2 cellular contexts compared by ENCODE assay signal in the genomic region with DNA sequence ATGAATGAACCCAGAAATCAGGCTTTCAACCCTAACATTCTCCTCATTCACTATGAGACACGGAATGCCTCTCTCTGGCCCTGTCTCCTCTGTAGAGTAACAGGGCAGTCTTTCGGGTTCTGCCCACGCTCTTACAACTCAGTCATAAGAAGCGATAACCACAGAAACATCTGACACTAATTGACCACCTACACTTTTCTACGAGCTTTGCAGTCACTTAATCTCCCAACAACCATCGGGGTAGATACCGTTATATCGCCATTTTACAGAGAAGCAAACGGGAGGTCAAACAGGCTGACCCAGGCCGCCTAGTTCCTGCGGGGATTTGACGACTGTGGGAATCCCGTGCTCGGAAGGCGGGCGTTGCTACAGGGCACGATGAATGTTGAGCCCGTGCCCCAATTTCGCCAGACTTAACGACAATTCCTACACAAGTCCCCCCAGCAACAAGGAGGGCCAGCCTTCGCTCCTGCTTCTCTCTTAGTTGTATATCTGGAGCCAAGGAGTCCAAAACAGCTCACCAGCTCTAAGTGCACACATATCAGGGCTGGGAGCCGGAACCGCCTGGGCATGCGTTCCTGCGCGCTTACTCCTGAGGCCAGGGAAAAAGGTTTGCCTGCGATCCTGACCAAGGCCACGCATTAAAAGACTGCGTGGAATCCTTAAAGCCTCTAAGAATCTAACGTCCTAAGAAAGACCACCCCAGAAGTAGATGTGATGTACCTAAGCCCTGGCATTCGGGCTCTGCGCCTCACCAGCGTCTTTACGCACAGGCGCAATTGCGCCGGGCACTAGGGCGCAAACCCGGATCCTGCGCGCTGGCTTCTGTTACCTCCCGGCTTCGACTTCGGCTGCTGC.
TF ChIP-seq lines count a peak whose summit lies in the region.

No MANE protein-coding gene starts in this region.

TF ChIP-seq in A549, 52 proteins besides CTCF, POLR2A, EP300 and RAD21:
- TF ChIP-seq HDAC2 (IDR thresholded peaks at IDR 0.05), result 0 out of 2 replicates have a peak, but pooled peaks have one; percentile 46
- TF ChIP-seq CBX8 (IDR thresholded peaks at IDR 0.05), result no peak
- TF ChIP-seq, protein P1, sequence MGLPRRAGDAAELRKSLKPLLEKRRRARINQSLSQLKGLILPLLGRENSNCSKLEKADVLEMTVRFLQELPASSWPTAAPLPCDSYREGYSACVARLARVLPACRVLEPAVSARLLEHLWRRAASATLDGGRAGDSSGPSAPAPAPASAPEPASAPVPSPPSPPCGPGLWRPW (IDR thresholded peaks at IDR 0.05), result no peak
- TF ChIP-seq ZNF302 (CRISPR knock-in tag; IDR thresholded peaks at IDR 0.05), result no peak
TF ChIP-seq in A549: peak in this region for 1.

TF ChIP-seq in WTC11, 78 proteins besides CTCF, POLR2A, EP300 and RAD21:
- TF ChIP-seq CREM (CRISPR knock-in tag; IDR thresholded peaks at IDR 0.05) (no peak), ZNF219 (CRISPR knock-in tag; IDR thresholded peaks at IDR 0.05; ENCODE audit: borderline replicate concordance) (no peak), SP1 (CRISPR knock-in tag; conservative IDR thresholded peaks at IDR 0.05) (no peak), MYBL2 (CRISPR knock-in tag; IDR thresholded peaks at IDR 0.05) (no peak), ZBTB21 (CRISPR knock-in tag; IDR thresholded peaks at IDR 0.05; ENCODE audit: borderline replicate concordance) (no peak), SMAD4 (CRISPR knock-in tag; IDR thresholded peaks at IDR 0.05) (no peak), NR3C1 (CRISPR knock-in tag; conservative IDR thresholded peaks at IDR 0.05; ENCODE audit: low read depth) (no peak), JAZF1 (CRISPR knock-in tag; IDR thresholded peaks at IDR 0.05) (no peak), RORB (CRISPR knock-in tag; IDR thresholded peaks at IDR 0.05) (no peak)
- TF ChIP-seq, protein P2, sequence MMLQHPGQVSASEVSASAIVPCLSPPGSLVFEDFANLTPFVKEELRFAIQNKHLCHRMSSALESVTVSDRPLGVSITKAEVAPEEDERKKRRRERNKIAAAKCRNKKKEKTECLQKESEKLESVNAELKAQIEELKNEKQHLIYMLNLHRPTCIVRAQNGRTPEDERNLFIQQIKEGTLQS (CRISPR knock-in tag; conservative IDR thresholded peaks at IDR 0.05), result no peak
- TF ChIP-seq, protein P3, sequence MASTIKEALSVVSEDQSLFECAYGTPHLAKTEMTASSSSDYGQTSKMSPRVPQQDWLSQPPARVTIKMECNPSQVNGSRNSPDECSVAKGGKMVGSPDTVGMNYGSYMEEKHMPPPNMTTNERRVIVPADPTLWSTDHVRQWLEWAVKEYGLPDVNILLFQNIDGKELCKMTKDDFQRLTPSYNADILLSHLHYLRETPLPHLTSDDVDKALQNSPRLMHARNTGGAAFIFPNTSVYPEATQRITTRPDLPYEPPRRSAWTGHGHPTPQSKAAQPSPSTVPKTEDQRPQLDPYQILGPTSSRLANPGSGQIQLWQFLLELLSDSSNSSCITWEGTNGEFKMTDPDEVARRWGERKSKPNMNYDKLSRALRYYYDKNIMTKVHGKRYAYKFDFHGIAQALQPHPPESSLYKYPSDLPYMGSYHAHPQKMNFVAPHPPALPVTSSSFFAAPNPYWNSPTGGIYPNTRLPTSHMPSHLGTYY (CRISPR knock-in tag; IDR thresholded peaks at IDR 0.05), result no peak
- TF ChIP-seq, protein P4, sequence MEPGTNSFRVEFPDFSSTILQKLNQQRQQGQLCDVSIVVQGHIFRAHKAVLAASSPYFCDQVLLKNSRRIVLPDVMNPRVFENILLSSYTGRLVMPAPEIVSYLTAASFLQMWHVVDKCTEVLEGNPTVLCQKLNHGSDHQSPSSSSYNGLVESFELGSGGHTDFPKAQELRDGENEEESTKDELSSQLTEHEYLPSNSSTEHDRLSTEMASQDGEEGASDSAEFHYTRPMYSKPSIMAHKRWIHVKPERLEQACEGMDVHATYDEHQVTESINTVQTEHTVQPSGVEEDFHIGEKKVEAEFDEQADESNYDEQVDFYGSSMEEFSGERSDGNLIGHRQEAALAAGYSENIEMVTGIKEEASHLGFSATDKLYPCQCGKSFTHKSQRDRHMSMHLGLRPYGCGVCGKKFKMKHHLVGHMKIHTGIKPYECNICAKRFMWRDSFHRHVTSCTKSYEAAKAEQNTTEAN (CRISPR knock-in tag; IDR thresholded peaks at IDR 0.05), result no peak
- TF ChIP-seq, protein P5, sequence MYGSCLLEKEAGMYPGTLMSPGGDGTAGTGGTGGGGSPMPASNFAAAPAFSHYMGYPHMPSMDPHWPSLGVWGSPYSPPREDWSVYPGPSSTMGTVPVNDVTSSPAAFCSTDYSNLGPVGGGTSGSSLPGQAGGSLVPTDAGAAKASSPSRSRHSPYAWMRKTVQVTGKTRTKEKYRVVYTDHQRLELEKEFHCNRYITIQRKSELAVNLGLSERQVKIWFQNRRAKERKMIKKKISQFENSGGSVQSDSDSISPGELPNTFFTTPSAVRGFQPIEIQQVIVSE (CRISPR knock-in tag; IDR thresholded peaks at IDR 0.05; ENCODE audit: borderline replicate concordance), result no peak
